ENCODE assay signal across 10 cellular contexts in the genomic region with DNA sequence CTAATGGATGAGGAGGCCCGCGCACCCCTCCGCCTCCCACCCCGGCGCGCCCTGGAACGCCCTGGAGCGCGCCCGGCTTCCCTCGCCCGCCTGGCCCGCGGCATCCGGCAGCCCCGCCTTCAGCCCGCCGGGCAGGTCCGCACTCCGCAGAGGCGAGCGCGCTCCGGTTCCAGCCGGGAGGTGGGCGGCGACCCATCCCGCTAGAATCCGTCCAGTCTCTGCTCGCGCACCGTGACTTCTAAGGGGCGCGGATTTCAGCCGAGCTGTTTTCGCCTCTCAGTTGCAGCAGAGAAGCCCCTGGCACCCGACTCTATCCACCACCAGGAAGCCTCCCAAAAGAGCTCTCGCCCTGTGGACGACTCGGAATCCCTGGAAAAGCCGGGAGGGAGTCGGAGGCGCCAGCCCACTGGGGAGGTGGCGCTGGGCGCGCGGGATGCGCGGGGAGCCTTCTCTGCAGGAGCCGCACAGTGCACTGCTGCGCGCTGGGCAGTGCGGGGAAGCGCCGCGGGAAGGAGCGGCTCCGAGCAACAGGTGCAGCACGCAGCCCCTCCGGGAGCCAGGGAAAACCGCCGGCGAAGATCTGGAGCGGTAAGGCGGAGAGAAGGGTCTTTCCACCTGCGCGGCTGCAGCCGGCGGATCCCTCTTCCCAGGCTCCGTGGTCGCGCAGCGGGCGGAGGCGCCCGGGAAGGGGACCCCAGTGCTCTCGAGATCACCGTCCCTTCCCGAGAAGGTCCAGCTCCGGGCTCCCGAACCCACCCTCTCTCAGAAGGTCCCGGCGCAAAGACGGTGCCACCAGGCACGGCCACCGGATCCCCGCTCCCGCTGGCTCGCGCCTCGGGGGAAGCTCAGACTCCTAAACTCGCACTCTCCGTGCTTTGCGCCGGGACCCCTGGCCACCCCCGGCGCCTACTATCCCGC. TPM values are rescaled to one million over a fixed set of nuclear protein-coding genes. Genes with fewer than 3 reads are reported as not detected.
A peak's percentile ranks its signal among the peaks of the same experiment; 100 is the strongest.
DNase-seq lines count a peak whose midpoint lies in the region; ATAC-seq and TF ChIP-seq lines count a peak whose summit lies in the region.
"Had no signal": no experiment of that assay in that cellular context is flagged by ENCODE, and none has a peak within 500 bp of the region (broad histone marks: within the 10 kb centered on the region; RNA-seq: fewer than 3 reads in every experiment).

Gene GALR1, plus strand, starts transcription at position 266 of the 918 bp plus-strand sequence. CDS start 701 bp downstream, outside the sequence.

- no peak for ATAC-seq in activated CD8-positive, alpha-beta T cell treated with anti-CD3 and anti-CD28 coated beads, Interleukin-2, amount 10 ng/mL, durations not matched to agents 7 days and 5 days
- peak; percentile 50 for ATAC-seq in stimulated activated effector memory CD8-positive, alpha-beta T cell treated with anti-CD3 and anti-CD28 coated beads, Interleukin-12 subunit alpha, Interleukin-12 subunit beta, amount 100 ng/mL, for 72 hours

- H4K20me1 ChIP-seq in PC-9 (ENCODE audit: insufficient read depth): no peaks in the 10 kb centered on the region
- H4K20me1 ChIP-seq: BLaER1 had no signal

- H3K27me3 ChIP-seq in PC-9 (ENCODE audit: insufficient read depth, low read depth): peaks cover 25% of the 10 kb centered on the region
- H3K27me3 ChIP-seq: BLaER1 had no signal

- peak within 1 kb of the TSS; percentile 37 for H3K4me3 Mint-ChIP-seq in activated CD8-positive, alpha-beta T cell treated with anti-CD3 and anti-CD28 coated beads, Interleukin-2, amount 10 ng/mL, durations not matched to agents 7 days and 5 days
- H3K4me3 Mint-ChIP-seq in stimulated activated effector memory CD8-positive, alpha-beta T cell treated with anti-CD3 and anti-CD28 coated beads, Interleukin-12 subunit alpha, Interleukin-12 subunit beta, amount 100 ng/mL, for 72 hours: peak within 1 kb of the TSS; percentile 66

- POLR2A ChIA-PET in activated CD8-positive, alpha-beta T cell treated with anti-CD3 and anti-CD28 coated beads, Interleukin-2, amount 10 ng/mL, durations not matched to agents 7 days and 5 days (lab: Charles Lee): interaction anchor here (0.5 kb wide), 1 partner anchor 1820 kb away, joined by 3 read pairs; no protein-coding TSS in a partner anchor
- POLR2A ChIA-PET in PC-9 (lab: Charles Lee; ENCODE audit: unreplicated experiment): no interaction called here

- in situ Hi-C loops in GM13977 (cut with MboI; ENCODE audit: low pct_unique_long_range_greater_than_20kb, low sequenced_read_pairs, unreplicated experiment): no loop called here

- intact Hi-C loops in PC-9 (cut with micrococcal nuclease; ENCODE audit: unreplicated experiment): no loop called here

- H3K4me3 ChIP-seq in iPS-11a (ENCODE audit: low read depth, low read length) (peak within 1 kb of the TSS; percentile 57), PC-9 (no peak within 1 kb of the TSS)
- H3K4me3 ChIP-seq: BLaER1 had no signal

- CTCF ChIA-PET in activated CD8-positive, alpha-beta T cell treated with anti-CD3 and anti-CD28 coated beads, Interleukin-2, amount 10 ng/mL, durations not matched to agents 7 days and 5 days (lab: Charles Lee): no interaction called here
- CTCF ChIA-PET in PC-9 (lab: Charles Lee): no interaction called here

- no TSS peak for BruUV-seq in PC-9 (replicated peaks; lab: Mats Ljungman, UMichigan)

- peaks cover 69% of the 10 kb centered on the region for H3K27me3 Mint-ChIP-seq in activated CD8-positive, alpha-beta T cell treated with anti-CD3 and anti-CD28 coated beads, Interleukin-2, amount 10 ng/mL, durations not matched to agents 7 days and 5 days (ENCODE audit: low read depth)

- H3K36me3 ChIP-seq in PC-9 (ENCODE audit: low read depth): no peaks in the 10 kb centered on the region
- H3K36me3 ChIP-seq: BLaER1 had no signal

- H2AFZ ChIP-seq in PC-9: no peak within 1 kb of the TSS

- H3K9me3 ChIP-seq in PC-9 (ENCODE audit: insufficient read depth, low read depth): no peaks in the 10 kb centered on the region; the same call in 1 of the 2 replicates

- no peak within 1 kb of the TSS for H3K27ac ChIP-seq in PC-9
- H3K27ac ChIP-seq: BLaER1 had no signal

- no peaks in the 10 kb centered on the region for H3K79me2 ChIP-seq in PC-9 (ENCODE audit: low read depth)

- H3K9me2 ChIP-seq in PC-9 (ENCODE audit: insufficient read depth): no peaks in the 10 kb centered on the region

- TF ChIP-seq CTCF in GM13977 (IDR thresholded peaks at IDR 0.05; ENCODE audit: extremely low read depth, insufficient read depth, missing control alignments) (no peak), PC-9 (conservative IDR thresholded peaks at IDR 0.05) (no peak)

- no peaks in the 10 kb centered on the region for H3K4me1 ChIP-seq in PC-9 (replicated peaks; ENCODE audit: insufficient read depth)
- H3K4me1 ChIP-seq: BLaER1 had no signal

- DNase-seq in NCI-H2171 treated with DMSO at 0.1 percent for 48 hours (lab: John Stamatoyannopoulos, UW): peak; percentile 33
- DNase-seq in NCI-H2171 (lab: John Stamatoyannopoulos, UW): no peak
- no peak for DNase-seq in activated CD8-positive, alpha-beta T cell treated with anti-CD3 and anti-CD28 coated beads, Interleukin-2, amount 10 ng/mL, durations not matched to agents 7 days and 5 days
- DNase-seq in stimulated activated effector memory CD8-positive, alpha-beta T cell treated with anti-CD3 and anti-CD28 coated beads, Interleukin-12 subunit alpha, Interleukin-12 subunit beta, amount 100 ng/mL, for 72 hours (ENCODE audit: low spot score in 2 of 2): no peak
- no peak for DNase-seq in GM13977 (ENCODE audit: low spot score)
- DNase-seq in PC-9: no peak
- DNase-seq in NK-92 (lab: John Stamatoyannopoulos, UW; ENCODE audit: unreplicated experiment): no peak
- DNase-seq: activated CD4-positive, alpha-beta T cell treated with anti-CD3 and anti-CD28 coated beads, Interleukin-2, amount 50 U/mL, for 48 hours had no signal

- no peak within 1 kb of the TSS for H3K4me2 ChIP-seq in PC-9
- H3K4me2 ChIP-seq: BLaER1 had no signal

- H3K9me3 Mint-ChIP-seq in activated CD8-positive, alpha-beta T cell treated with anti-CD3 and anti-CD28 coated beads, Interleukin-2, amount 10 ng/mL, durations not matched to agents 7 days and 5 days (ENCODE audit: insufficient read depth): peaks cover 7% of the 10 kb centered on the region
- peaks cover 3% of the 10 kb centered on the region for H3K9me3 Mint-ChIP-seq in stimulated activated effector memory CD8-positive, alpha-beta T cell treated with anti-CD3 and anti-CD28 coated beads, Interleukin-12 subunit alpha, Interleukin-12 subunit beta, amount 100 ng/mL, for 72 hours

- H3K27ac Mint-ChIP-seq in activated CD8-positive, alpha-beta T cell treated with anti-CD3 and anti-CD28 coated beads, Interleukin-2, amount 10 ng/mL, durations not matched to agents 7 days and 5 days: peak within 1 kb of the TSS; percentile 69
- no peak within 1 kb of the TSS for H3K27ac Mint-ChIP-seq in stimulated activated effector memory CD8-positive, alpha-beta T cell treated with anti-CD3 and anti-CD28 coated beads, Interleukin-12 subunit alpha, Interleukin-12 subunit beta, amount 100 ng/mL, for 72 hours

- H3K4me1 Mint-ChIP-seq in activated CD8-positive, alpha-beta T cell treated with anti-CD3 and anti-CD28 coated beads, Interleukin-2, amount 10 ng/mL, durations not matched to agents 7 days and 5 days (ENCODE audit: low read depth): peaks cover 8% of the 10 kb centered on the region
- peaks cover 17% of the 10 kb centered on the region for H3K4me1 Mint-ChIP-seq in stimulated activated effector memory CD8-positive, alpha-beta T cell treated with anti-CD3 and anti-CD28 coated beads, Interleukin-12 subunit alpha, Interleukin-12 subunit beta, amount 100 ng/mL, for 72 hours

- H3F3A ChIP-seq in PC-9 (ENCODE audit: insufficient read depth, low read depth): no peaks in the 10 kb centered on the region

- peaks cover 4% of the 10 kb centered on the region for H3K36me3 Mint-ChIP-seq in activated CD8-positive, alpha-beta T cell treated with anti-CD3 and anti-CD28 coated beads, Interleukin-2, amount 10 ng/mL, durations not matched to agents 7 days and 5 days (ENCODE audit: low read depth)
- H3K36me3 Mint-ChIP-seq in stimulated activated effector memory CD8-positive, alpha-beta T cell treated with anti-CD3 and anti-CD28 coated beads, Interleukin-12 subunit alpha, Interleukin-12 subunit beta, amount 100 ng/mL, for 72 hours: no peaks in the 10 kb centered on the region

RNA-seq across cellular contexts. Expression of gene GALR1, which starts in this region (rescaled TPM):
- not detected for total RNA-seq in activated CD8-positive, alpha-beta T cell treated with anti-CD3 and anti-CD28 coated beads, Interleukin-2, amount 10 ng/mL, durations not matched to agents 7 days and 5 days
- total RNA-seq in PC-9 (2021): not detected in 2 replicates
